ENCODE assay signal across 1 cellular context in genomic region chr6:106579281-106579680, GRCh38.
TF ChIP-seq lines count a peak whose summit lies in the region.

No MANE protein-coding gene starts in this region.

TF ChIP-seq in IMR-90, 13 proteins besides CTCF, POLR2A, EP300 and RAD21 (continued from another document):
- no peak for TF ChIP-seq MXI1 (IDR thresholded peaks at IDR 0.05; ENCODE audit: borderline replicate concordance, low read depth, low read length)
- no peak for TF ChIP-seq RCOR1 (IDR thresholded peaks at IDR 0.05; ENCODE audit: insufficient replicate concordance, low read length)
